Comparison of ENCODE assay signal across 10 cellular contexts in the genomic region with DNA sequence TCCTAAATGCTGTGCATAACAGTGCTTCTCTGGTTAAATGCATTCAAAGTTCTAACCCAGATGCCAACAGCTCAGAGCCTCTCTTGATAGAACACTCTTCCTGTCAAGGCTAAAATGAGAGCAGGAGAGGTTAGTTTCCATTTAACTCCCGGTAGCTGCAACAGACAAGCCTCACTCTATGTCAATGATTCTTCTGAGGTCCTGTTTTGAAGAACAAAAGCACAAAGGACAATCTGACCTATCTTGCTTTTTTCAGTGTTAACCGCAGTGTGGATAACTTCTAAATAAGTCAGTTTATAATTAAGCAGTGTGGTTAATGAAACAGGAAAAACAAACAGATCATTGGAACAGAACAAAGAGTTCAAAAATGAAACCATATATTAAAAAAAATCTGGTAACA.
A peak's percentile ranks its signal among the peaks of the same experiment; 100 is the strongest.
DNase-seq lines count a peak whose midpoint lies in the region; ATAC-seq and TF ChIP-seq lines count a peak whose summit lies in the region.
"Had no signal": no experiment of that assay in that cellular context is flagged by ENCODE, and none has a peak within 500 bp of the region (broad histone marks: within the 10 kb centered on the region; RNA-seq: fewer than 3 reads in every experiment).

No MANE protein-coding gene starts in this region.

- peak; percentile 37 for ATAC-seq in GM21619 (IDR thresholded peaks at IDR 0.05; ENCODE audit: unreplicated experiment)
- ATAC-seq in natural killer cell = no peak
- ATAC-seq: upper lobe of right lung had no signal

- no peak for TF ChIP-seq CTCF in natural killer cell (IDR thresholded peaks at IDR 0.05)
- TF ChIP-seq CTCF in sigmoid colon (IDR thresholded peaks at IDR 0.05) = no peak

- peak overlapping the region; percentile 65 for H3K27ac Mint-ChIP-seq in activated T-helper 1 cell treated with anti-CD3 and anti-CD28 coated beads, Interleukin-12 subunit alpha, Interleukin-12 subunit beta, Interleukin-2, Interleukin-4 antibody, amounts not matched to agents 30 ng/mL and 10 ng/mL and 1 ng/mL, durations not matched to agents 14 hours and 24 hours and 36 hours
- H3K27ac Mint-ChIP-seq in natural killer cell = peak overlapping the region in 1 of 2 donors; percentile 42

- peaks cover 73% of the 10 kb centered on the region for H3K4me1 Mint-ChIP-seq in activated T-helper 1 cell treated with anti-CD3 and anti-CD28 coated beads, Interleukin-12 subunit alpha, Interleukin-12 subunit beta, Interleukin-2, Interleukin-4 antibody, amounts not matched to agents 30 ng/mL and 10 ng/mL and 1 ng/mL, durations not matched to agents 14 hours and 24 hours and 36 hours (ENCODE audit: low read depth)
- H3K4me1 Mint-ChIP-seq in natural killer cell = peaks cover 11 to 15% of the 10 kb centered on the region in 2 donors

- intact Hi-C loops in activated T-helper 1 cell treated with anti-CD3 and anti-CD28 coated beads, Interleukin-12 subunit alpha, Interleukin-12 subunit beta, Interleukin-2, Interleukin-4 antibody, amounts not matched to agents 30 ng/mL and 10 ng/mL and 1 ng/mL, durations not matched to agents 14 hours and 24 hours and 36 hours (cut with micrococcal nuclease) = no loop called here
- intact Hi-C loops in natural killer cell (cut with micrococcal nuclease) = no loop called here
- intact Hi-C loops in sigmoid colon (cut with DNase I) = no loop called here

- H3K9me3 Mint-ChIP-seq in activated T-helper 1 cell treated with anti-CD3 and anti-CD28 coated beads, Interleukin-12 subunit alpha, Interleukin-12 subunit beta, Interleukin-2, Interleukin-4 antibody, amounts not matched to agents 30 ng/mL and 10 ng/mL and 1 ng/mL, durations not matched to agents 14 hours and 24 hours and 36 hours = no peaks in the 10 kb centered on the region
- H3K9me3 Mint-ChIP-seq in natural killer cell = no peaks in the 10 kb centered on the region

- H3K9me3 ChIP-seq in sigmoid colon = no peaks in the 10 kb centered on the region
- H3K9me3 ChIP-seq: upper lobe of right lung had no signal

- 42 to 59% methylated on average over 2 of the region's 2 CpGs for WGBS in sigmoid colon, 2 donors

- H3K4me3 Mint-ChIP-seq in activated T-helper 1 cell treated with anti-CD3 and anti-CD28 coated beads, Interleukin-12 subunit alpha, Interleukin-12 subunit beta, Interleukin-2, Interleukin-4 antibody, amounts not matched to agents 30 ng/mL and 10 ng/mL and 1 ng/mL, durations not matched to agents 14 hours and 24 hours and 36 hours = peak overlapping the region; percentile 63
- peak overlapping the region; percentile 55 for H3K4me3 Mint-ChIP-seq in natural killer cell

- DNase-seq in NOMO-1 treated with DMSO at 0.1 percent for 48 hours (lab: John Stamatoyannopoulos, UW; ENCODE audit: unreplicated experiment) = peak; percentile 37
- no peak for DNase-seq in NOMO-1 (lab: John Stamatoyannopoulos, UW; ENCODE audit: unreplicated experiment in 2 of 2)
- DNase-seq in activated T-helper 1 cell treated with anti-CD3 and anti-CD28 coated beads, Interleukin-12 subunit alpha, Interleukin-12 subunit beta, Interleukin-2, Interleukin-4 antibody, amounts not matched to agents 30 ng/mL and 10 ng/mL and 1 ng/mL, durations not matched to agents 14 hours and 24 hours and 36 hours (ENCODE audit: low spot score) = no peak
- DNase-seq in natural killer cell = no peak
- DNase-seq in sigmoid colon = no peak
- DNase-seq in inferior parietal cortex (ENCODE audit: extremely low spot score) = no peak
- DNase-seq in H4 (ENCODE audit: low spot score) = no peak
- DNase-seq: GF-D8, upper lobe of right lung had no signal

- H3K27ac ChIP-seq in sigmoid colon = no peak overlapping the region
- H3K27ac ChIP-seq: upper lobe of right lung had no signal

- H3K27me3 ChIP-seq in sigmoid colon = no peaks in the 10 kb centered on the region
- H3K27me3 ChIP-seq: upper lobe of right lung had no signal

- no peak for TF ChIP-seq POLR2A in sigmoid colon (IDR thresholded peaks at IDR 0.05)

- H3K4me1 ChIP-seq in sigmoid colon = no peaks in the 10 kb centered on the region

- H3K27me3 Mint-ChIP-seq in activated T-helper 1 cell treated with anti-CD3 and anti-CD28 coated beads, Interleukin-12 subunit alpha, Interleukin-12 subunit beta, Interleukin-2, Interleukin-4 antibody, amounts not matched to agents 30 ng/mL and 10 ng/mL and 1 ng/mL, durations not matched to agents 14 hours and 24 hours and 36 hours (ENCODE audit: insufficient read depth) = no peaks in the 10 kb centered on the region
- H3K27me3 Mint-ChIP-seq in natural killer cell (ENCODE audit: low read depth in 2 of 2) = peaks cover 0 to 7% of the 10 kb centered on the region in 2 donors

- H3K36me3 Mint-ChIP-seq in activated T-helper 1 cell treated with anti-CD3 and anti-CD28 coated beads, Interleukin-12 subunit alpha, Interleukin-12 subunit beta, Interleukin-2, Interleukin-4 antibody, amounts not matched to agents 30 ng/mL and 10 ng/mL and 1 ng/mL, durations not matched to agents 14 hours and 24 hours and 36 hours (ENCODE audit: low read depth) = peaks cover 1% of the 10 kb centered on the region
- H3K36me3 Mint-ChIP-seq in natural killer cell = no peaks in the 10 kb centered on the region

- no peak for TF ChIP-seq EP300 in sigmoid colon (IDR thresholded peaks at IDR 0.05)

- H3K4me3 ChIP-seq in sigmoid colon = no peak overlapping the region
- H3K4me3 ChIP-seq: upper lobe of right lung had no signal

- no peaks in the 10 kb centered on the region for H3K36me3 ChIP-seq in sigmoid colon
- H3K36me3 ChIP-seq: upper lobe of right lung had no signal
